22 cellular contexts compared by ENCODE assay signal in the genomic region with DNA sequence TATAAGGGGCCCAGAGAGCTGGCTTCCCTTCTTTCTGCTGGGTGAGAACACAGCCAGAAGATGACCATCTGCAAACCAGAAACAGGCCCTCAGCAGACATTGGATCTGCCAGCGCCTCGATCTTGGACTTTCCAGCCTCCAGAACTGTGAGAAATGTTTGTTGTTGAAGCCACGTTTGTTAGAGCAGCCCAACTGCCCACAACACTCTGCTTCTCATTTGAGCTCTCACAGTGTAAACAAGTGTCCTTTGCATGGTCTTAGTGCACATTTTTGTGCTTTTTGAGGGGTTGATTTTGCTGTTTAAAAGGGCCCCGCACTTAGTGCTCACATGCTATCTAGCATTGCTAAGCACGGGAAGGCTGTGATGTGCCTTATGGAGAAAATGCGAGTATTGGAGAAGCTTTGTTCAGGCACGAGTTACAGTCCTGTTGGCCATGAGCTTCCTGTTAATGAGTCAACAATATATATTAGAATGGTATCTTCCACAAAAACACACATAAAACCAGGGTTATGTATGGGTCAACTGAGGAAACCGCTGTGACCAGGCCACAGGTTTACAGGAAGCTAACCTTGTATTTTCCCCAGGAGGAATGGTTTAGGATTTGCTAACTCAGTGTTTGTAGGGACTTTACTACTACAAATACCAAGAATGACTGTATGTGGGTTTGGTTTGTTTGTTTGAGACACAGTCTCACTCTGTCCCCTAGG. TPM values are rescaled to one million over a fixed set of nuclear protein-coding genes. Genes with fewer than 3 reads are reported as not detected.
DNase-seq lines count a peak whose midpoint lies in the region; TF ChIP-seq lines count a peak whose summit lies in the region.
"Had no signal": no experiment of that assay in that cellular context is flagged by ENCODE, and none has a peak within 500 bp of the region (broad histone marks: within the 10 kb centered on the region; RNA-seq: fewer than 3 reads in every experiment).

No MANE protein-coding gene starts in this region.

- no peaks in the 10 kb centered on the region for H3K27me3 ChIP-seq in liver (ENCODE audit: control insufficient read depth in 4 of 4, insufficient read depth in 4 of 4, low read length in 3 of 4)
- H3K27me3 ChIP-seq: esophagus muscularis mucosa, vagina had no signal

- no peak overlapping the region for H3K27ac Mint-ChIP-seq in activated naive CD4-positive, alpha-beta T cell treated with anti-CD3 and anti-CD28 coated beads, Interleukin-2, amount 10 ng/mL, durations not matched to agents 7 days and 5 days
- H3K27ac Mint-ChIP-seq: activated naive CD4-positive, alpha-beta T cell treated with anti-CD3 and anti-CD28 coated beads for 36 hours; T-cell had no signal

- DNase-seq in EH (ENCODE audit: low read depth) (peak; percentile 27), SHP77 treated with DMSO at 0.1 percent for 48 hours (lab: John Stamatoyannopoulos, UW) (no peak)
- no peak for DNase-seq in activated naive CD4-positive, alpha-beta T cell treated with Interleukin-2 at 50 U/mL for 16 hours
- no peak for DNase-seq in activated naive CD4-positive, alpha-beta T cell treated with anti-CD3 and anti-CD28 coated beads, Interleukin-2, amount 10 ng/mL, durations not matched to agents 7 days and 5 days
- DNase-seq: activated CD4-positive, alpha-beta T cell treated with anti-CD3 and anti-CD28 coated beads, Interleukin-2, amount 50 U/mL, for 1 hour; activated naive CD4-positive, alpha-beta T cell treated with anti-CD3 and anti-CD28 coated beads for 36 hours; anterior cingulate cortex; C1 segment of cervical spinal cord; central memory CD4-positive, alpha-beta T cell; GF-D8; H7; NCI-H1417; NCI-H524 treated with DMSO at 0.1 percent for 48 hours; SHP77; stimulated activated CD8-positive, alpha-beta memory T cell treated with anti-CD3 and anti-CD28 coated beads, Interleukin-4, amount 100 ng/mL, for 48 hours; T-cell had no signal

- no peaks in the 10 kb centered on the region for H3K4me1 Mint-ChIP-seq in activated naive CD4-positive, alpha-beta T cell treated with anti-CD3 and anti-CD28 coated beads, Interleukin-2, amount 10 ng/mL, durations not matched to agents 7 days and 5 days
- H3K4me1 Mint-ChIP-seq: T-cell had no signal

- H3K27ac ChIP-seq in VCaP (peak overlapping the region; percentile 99; the same call in 1 of the 2 replicates), liver (ENCODE audit: low read depth in 1 of 2, low read length in 2 of 2) (peak overlapping the region in 1 of 2 donors; percentile 31)
- H3K27ac ChIP-seq: esophagus muscularis mucosa, prostate gland, vagina had no signal

- H3K27me3 Mint-ChIP-seq in activated naive CD4-positive, alpha-beta T cell treated with anti-CD3 and anti-CD28 coated beads, Interleukin-2, amount 10 ng/mL, durations not matched to agents 7 days and 5 days, result peaks cover 11% of the 10 kb centered on the region

- TF ChIP-seq RAD21 in liver (IDR thresholded peaks at IDR 0.05), result no peak

- no peaks in the 10 kb centered on the region for H3K9me3 ChIP-seq in liver (ENCODE audit: control insufficient read depth in 4 of 4, low read length in 3 of 4)
- H3K9me3 ChIP-seq: esophagus muscularis mucosa, prostate gland, vagina had no signal

- no peaks in the 10 kb centered on the region for H3K36me3 Mint-ChIP-seq in activated naive CD4-positive, alpha-beta T cell treated with anti-CD3 and anti-CD28 coated beads, Interleukin-2, amount 10 ng/mL, durations not matched to agents 7 days and 5 days
- H3K36me3 Mint-ChIP-seq: T-cell had no signal

- peaks cover 0 to 2% (median 0%) of the 10 kb centered on the region in 4 donors for H3K36me3 ChIP-seq in liver (ENCODE audit: control insufficient read depth in 4 of 4, insufficient read depth in 3 of 4, low read depth in 1 of 4, low read length in 3 of 4)
- H3K36me3 ChIP-seq: esophagus muscularis mucosa, prostate gland, vagina had no signal

- no peaks in the 10 kb centered on the region for H3K9me3 Mint-ChIP-seq in activated naive CD4-positive, alpha-beta T cell treated with anti-CD3 and anti-CD28 coated beads, Interleukin-2, amount 10 ng/mL, durations not matched to agents 7 days and 5 days
- H3K9me3 Mint-ChIP-seq: activated naive CD4-positive, alpha-beta T cell treated with anti-CD3 and anti-CD28 coated beads for 36 hours; T-cell had no signal

- no peak overlapping the region for H3K9ac ChIP-seq in liver (ENCODE audit: low read depth in 1 of 2, low read length in 2 of 2)

- WGBS in liver, result 81% methylated on average over 8 of the region's 8 CpGs

- H3K4me3 Mint-ChIP-seq in activated naive CD4-positive, alpha-beta T cell treated with anti-CD3 and anti-CD28 coated beads, Interleukin-2, amount 10 ng/mL, durations not matched to agents 7 days and 5 days, result no peak overlapping the region
- H3K4me3 Mint-ChIP-seq: activated naive CD4-positive, alpha-beta T cell treated with anti-CD3 and anti-CD28 coated beads for 36 hours; T-cell had no signal

- peaks cover 0 to 20% (median 18%) of the 10 kb centered on the region in 4 donors for H3K4me1 ChIP-seq in liver (ENCODE audit: control insufficient read depth in 4 of 4, insufficient read depth in 4 of 4, low read length in 3 of 4)
- H3K4me1 ChIP-seq: esophagus muscularis mucosa, prostate gland, vagina had no signal

- no peak for TF ChIP-seq CTCF in VCaP (conservative IDR thresholded peaks at IDR 0.05)
- TF ChIP-seq CTCF in liver (IDR thresholded peaks at IDR 0.05; ENCODE audit: low read depth, low read length, missing input control), result no peak

- H3K4me3 ChIP-seq in liver (ENCODE audit: low read depth in 1 of 3, low read length in 3 of 3), result no peak overlapping the region
- H3K4me3 ChIP-seq: esophagus muscularis mucosa, GM12878, prostate gland, vagina had no signal

- CTCF ChIA-PET in activated naive CD4-positive, alpha-beta T cell treated with anti-CD3 and anti-CD28 coated beads, Interleukin-2, amount 10 ng/mL, durations not matched to agents 7 days and 5 days (lab: Charles Lee), result interaction anchor here (0.6 kb wide), 2 partner anchors 13 to 246 kb away, joined by 3 read pairs; no protein-coding TSS in a partner anchor

TF ChIP-seq in liver, 16 proteins besides CTCF, POLR2A, EP300 and RAD21:
- no peak for TF ChIP-seq HNF4G (IDR thresholded peaks at IDR 0.05)
- TF ChIP-seq FOXA1 (IDR thresholded peaks at IDR 0.05), result no peak
- TF ChIP-seq YY1 (IDR thresholded peaks at IDR 0.05), result no peak
- TF ChIP-seq JUND (IDR thresholded peaks at IDR 0.05), result no peak
- peak; percentile 12 to 15 for TF ChIP-seq RXRA (IDR thresholded peaks at IDR 0.05)
- peak; percentile 33 to 40 for TF ChIP-seq HNF4A (conservative IDR thresholded peaks at IDR 0.05)
- no peak for TF ChIP-seq FOXA2 (IDR thresholded peaks at IDR 0.05)

RNA-seq across cellular contexts. Expression of a gene that starts 11.9 kb away (rescaled TPM):
- total RNA-seq in liver, result 10 to 100 TPM in 1 of 2 donors, 1 to 10 TPM in 1; 6.8 to 33.7 TPM
- 10 to 100 TPM; 49.8 to 56.1 TPM for polyA plus RNA-seq in liver

RNA-seq across cellular contexts. Expression of a gene that starts 45.7 kb away (rescaled TPM):
- total RNA-seq in liver, result 100 to 1,000 TPM; 130 to 157 TPM
- polyA plus RNA-seq in liver, result 10 to 100 TPM; 68.4 to 79.6 TPM

RNA-seq across cellular contexts. Expression of a gene that starts 46.1 kb away (rescaled TPM):
- 10 to 100 TPM; 11.9 to 21.9 TPM for total RNA-seq in liver
- 1 to 10 TPM; 8.3 to 8.5 TPM for polyA plus RNA-seq in liver

RNA-seq across cellular contexts. Expression of a gene that starts 57.7 kb away (rescaled TPM):
- total RNA-seq in liver, result 10 to 100 TPM; 64.8 to 77.7 TPM
- polyA plus RNA-seq in liver, result 10 to 100 TPM; 20.6 to 60.1 TPM
